In genomic region chr16:87043273-87044030, GRCh38 we compare ENCODE assay signal across 1 cellular context.
TF ChIP-seq lines count a peak whose summit lies in the region.

No MANE protein-coding gene starts in this region.

TF ChIP-seq in IMR-90, 13 proteins besides CTCF, POLR2A, EP300 and RAD21 (continued from another document):
- TF ChIP-seq SMC3 (IDR thresholded peaks at IDR 0.05; ENCODE audit: low read depth, low read length): no peak
TF ChIP-seq in IMR-90: peak in this region for 0.
